ENCODE assay signal across 21 cellular contexts in genomic region chr5:109655841-109656240, GRCh38. TPM values are rescaled to one million over a fixed set of nuclear protein-coding genes. Genes with fewer than 3 reads are reported as not detected.
DNase-seq lines count a peak whose midpoint lies in the region; ATAC-seq and TF ChIP-seq lines count a peak whose summit lies in the region.
"Had no signal": no experiment of that assay in that cellular context is flagged by ENCODE, and none has a peak within 500 bp of the region (broad histone marks: within the 10 kb centered on the region; RNA-seq: fewer than 3 reads in every experiment).

No MANE protein-coding gene starts in this region.

- H3K36me3 ChIP-seq in gastrocnemius medialis: no peaks in the 10 kb centered on the region
- H3K36me3 ChIP-seq: stomach, upper lobe of right lung had no signal

- no peak overlapping the region for H3K27ac ChIP-seq in gastrocnemius medialis
- H3K27ac ChIP-seq: stomach, upper lobe of right lung had no signal

- TF ChIP-seq CTCF in nephron (IDR thresholded peaks at IDR 0.05; ENCODE audit: unreplicated experiment in 3 of 3) (no peak), gastrocnemius medialis (IDR thresholded peaks at IDR 0.05 in 4 of 5, conservative IDR thresholded peaks at IDR 0.05 in 1 of 5) (no peak)

- H3K36me3 Mint-ChIP-seq in nephron (ENCODE audit: low read depth): no peaks in the 10 kb centered on the region
- no peaks in the 10 kb centered on the region for H3K36me3 Mint-ChIP-seq in activated T-cell treated with anti-CD3 and anti-CD28 coated beads, Interleukin-2, amount 50 U/mL, for 4 hours (ENCODE audit: insufficient read depth)
- H3K36me3 Mint-ChIP-seq: memory B cell; naive thymus-derived CD4-positive, alpha-beta T cell had no signal

- DNase-seq in ELR (ENCODE audit: low read depth) (peak; percentile 69), NCI-H226 (peak; percentile 7), amniotic epithelial cell (ENCODE audit: low read depth) (peak; percentile 53), gastrocnemius medialis (no peak), DMS 273 treated with DMSO at 0.1 percent for 48 hours (lab: John Stamatoyannopoulos, UW) (no peak)
- no peak for DNase-seq in activated T-cell treated with anti-CD3 and anti-CD28 coated beads, Interleukin-2, amount 50 U/mL, for 4 hours
- no peak for DNase-seq in activated naive CD4-positive, alpha-beta T cell (lab: John Stamatoyannopoulos, UW)
- DNase-seq: activated CD4-positive, alpha-beta T cell treated with anti-CD3 and anti-CD28 coated beads, Interleukin-2, amount 10 ng/mL, durations not matched to agents 7 days and 5 days; activated naive CD4-positive, alpha-beta T cell treated with anti-CD3 and anti-CD28 coated beads for 36 hours; COR-L47; kidney glomerular epithelial cell; naive thymus-derived CD4-positive, alpha-beta T cell; NCI-H1694 treated with DMSO at 0.1 percent for 48 hours; NCI-H2227 treated with DMSO at 0.1 percent for 48 hours; stomach; upper lobe of right lung had no signal

- peak overlapping the region in 2 of 3 experiments; percentile 34 to 71 for H3K27ac Mint-ChIP-seq in nephron
- H3K27ac Mint-ChIP-seq: activated CD4-positive, alpha-beta T cell treated with anti-CD3 and anti-CD28 coated beads, Interleukin-2, amount 10 ng/mL, durations not matched to agents 7 days and 5 days; activated naive CD4-positive, alpha-beta T cell treated with anti-CD3 and anti-CD28 coated beads for 36 hours; GM23338; memory B cell had no signal

- intact Hi-C loops in gastrocnemius medialis (cut with DNase I; ENCODE audit: low total_unique reads): no loop called here

- ATAC-seq in gastrocnemius medialis: no peak
- no peak for ATAC-seq in activated T-cell treated with anti-CD3 and anti-CD28 coated beads, Interleukin-2, amount 50 U/mL, for 4 hours
- ATAC-seq: GM23338; naive thymus-derived CD4-positive, alpha-beta T cell; upper lobe of right lung had no signal

- TF ChIP-seq POLR2A in gastrocnemius medialis (IDR thresholded peaks at IDR 0.05): no peak

- H3K27me3 ChIP-seq in gastrocnemius medialis: no peaks in the 10 kb centered on the region
- H3K27me3 ChIP-seq: stomach, upper lobe of right lung had no signal

- H3K4me1 ChIP-seq in gastrocnemius medialis: no peaks in the 10 kb centered on the region
- H3K4me1 ChIP-seq: stomach, upper lobe of right lung had no signal

- H3K4me3 ChIP-seq in gastrocnemius medialis: no peak overlapping the region
- H3K4me3 ChIP-seq: coronary artery, GM23338, skin epidermis, stomach, upper lobe of right lung had no signal

- peaks cover 3% of the 10 kb centered on the region for H3K27me3 Mint-ChIP-seq in nephron (ENCODE audit: low read depth)
- H3K27me3 Mint-ChIP-seq in activated T-cell treated with anti-CD3 and anti-CD28 coated beads, Interleukin-2, amount 50 U/mL, for 4 hours (ENCODE audit: low read depth): no peaks in the 10 kb centered on the region

- in situ Hi-C loops in gastrocnemius medialis (cut with MboI; ENCODE audit: low sequenced_read_pairs in 4 of 4): no loop called here

- H3K4me3 Mint-ChIP-seq in nephron: no peak overlapping the region
- no peak overlapping the region for H3K4me3 Mint-ChIP-seq in activated T-cell treated with anti-CD3 and anti-CD28 coated beads, Interleukin-2, amount 50 U/mL, for 4 hours
- H3K4me3 Mint-ChIP-seq: activated CD4-positive, alpha-beta T cell treated with anti-CD3 and anti-CD28 coated beads, Interleukin-2, amount 10 ng/mL, durations not matched to agents 7 days and 5 days; activated naive CD4-positive, alpha-beta T cell treated with anti-CD3 and anti-CD28 coated beads for 36 hours; GM23338; memory B cell had no signal

- peaks cover 74% of the 10 kb centered on the region for H3K4me1 Mint-ChIP-seq in nephron
- peaks cover 27% of the 10 kb centered on the region for H3K4me1 Mint-ChIP-seq in activated T-cell treated with anti-CD3 and anti-CD28 coated beads, Interleukin-2, amount 50 U/mL, for 4 hours (ENCODE audit: low read depth)
- H3K4me1 Mint-ChIP-seq: GM23338 had no signal

- H3K9me3 ChIP-seq in gastrocnemius medialis: no peaks in the 10 kb centered on the region
- H3K9me3 ChIP-seq: stomach, upper lobe of right lung had no signal

- no peaks in the 10 kb centered on the region for H3K9me3 Mint-ChIP-seq in nephron
- H3K9me3 Mint-ChIP-seq in activated T-cell treated with anti-CD3 and anti-CD28 coated beads, Interleukin-2, amount 50 U/mL, for 4 hours: no peaks in the 10 kb centered on the region
- H3K9me3 Mint-ChIP-seq: activated CD4-positive, alpha-beta T cell treated with anti-CD3 and anti-CD28 coated beads, Interleukin-2, amount 10 ng/mL, durations not matched to agents 7 days and 5 days; activated naive CD4-positive, alpha-beta T cell treated with anti-CD3 and anti-CD28 coated beads for 36 hours; GM23338; memory B cell; naive thymus-derived CD4-positive, alpha-beta T cell had no signal

RNA-seq across cellular contexts. Expression of gene MAN2A1, which starts 33.9 kb away (rescaled TPM):
- 10 to 100 TPM; 15.0 to 28.6 (median 19.8) TPM for total RNA-seq in gastrocnemius medialis
- 10 to 100 TPM; 28.2 to 31.8 (median 30.4) TPM for total RNA-seq in activated T-cell treated with anti-CD3 and anti-CD28 coated beads, Interleukin-2, amount 50 U/mL, for 4 hours

Comparison
In these comparisons a context has a peak if more than half of its experiments do, and no peak if none do; other contexts are left out.
1. DNase-seq: peak in ELR (single experiment), NCI-H226 (single experiment) and amniotic epithelial cell (single experiment); none in gastrocnemius medialis (0 of 2), DMS 273 treated with DMSO at 0.1 percent for 48 hours (single experiment), activated T-cell treated with anti-CD3 and anti-CD28 coated beads, Interleukin-2, amount 50 U/mL, for 4 hours (single experiment) and activated naive CD4-positive, alpha-beta T cell (0 of 4).